ENCODE assay signal across 1 cellular context in genomic region chr9:133759946-133760345, GRCh38.
TF ChIP-seq lines count a peak whose summit lies in the region.

No MANE protein-coding gene starts in this region.

TF ChIP-seq in HEK293T, 16 proteins besides CTCF, POLR2A, EP300 and RAD21 (continued from another document):
- TF ChIP-seq FOXK2 (IDR thresholded peaks at IDR 0.05) (no peak), FOXM1 (IDR thresholded peaks at IDR 0.05; ENCODE audit: borderline replicate concordance) (no peak), NFRKB (IDR thresholded peaks at IDR 0.05) (no peak), TARDBP (IDR thresholded peaks at IDR 0.05) (no peak), SUZ12 (IDR thresholded peaks at IDR 0.05) (no peak), LEF1 (IDR thresholded peaks at IDR 0.05; ENCODE audit: borderline replicate concordance) (no peak)
